In the genomic region with DNA sequence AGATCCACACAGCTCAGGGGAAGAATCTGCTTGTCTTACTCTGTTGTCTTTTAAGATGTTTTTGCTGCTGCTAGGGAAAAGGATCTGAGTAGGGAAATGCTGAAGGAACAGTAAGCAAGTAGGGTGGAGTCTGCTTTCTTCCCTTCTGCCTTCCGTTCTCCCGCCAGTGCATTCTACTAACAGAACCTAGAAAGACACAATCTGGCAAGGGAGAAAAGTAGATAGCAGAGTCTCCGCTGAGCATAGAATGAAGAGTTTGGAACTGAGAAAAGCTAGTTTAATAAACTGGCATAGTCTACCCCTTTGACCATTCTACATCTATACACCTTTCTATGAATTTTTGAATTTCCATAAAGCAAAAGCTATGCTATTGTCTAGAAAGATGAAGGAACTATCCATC, we compare ENCODE assay signal across 21 cellular contexts.
"Had no signal": no experiment of that assay in that cellular context is flagged by ENCODE, and none has a peak within 500 bp of the region (broad histone marks: within the 10 kb centered on the region; RNA-seq: fewer than 3 reads in every experiment).

No MANE protein-coding gene starts in this region.

- H3K27me3 ChIP-seq: colonic mucosa, neutrophil, sigmoid colon, stomach, transverse colon had no signal

- FAIRE-seq: frontal cortex, islet of Langerhans had no signal

- H3K27ac ChIP-seq: colonic mucosa, heart left ventricle, neutrophil, psoas muscle, sigmoid colon, skin epidermis, stomach, thoracic aorta, transverse colon had no signal

- H3K9me3 ChIP-seq: colonic mucosa, heart left ventricle, neutrophil, psoas muscle, sigmoid colon, stomach, thoracic aorta, transverse colon had no signal

- H3K4me1 ChIP-seq: colonic mucosa, psoas muscle, stomach, transverse colon had no signal

- DNase-seq: colonic mucosa; dermis blood vessel endothelial cell; endodermal cell; heart left ventricle; hippocampal formation; kidney glomerular epithelial cell; mesendoderm; naive B cell; psoas muscle; retina; sigmoid colon; stimulated activated CD4-positive, alpha-beta T cell treated with anti-CD3 and anti-CD28 coated beads, Interleukin-2, amount 100 ng/mL, for 24 hours; stimulated activated naive CD4-positive, alpha-beta T cell; stomach; substantia nigra; transverse colon had no signal

- ATAC-seq: heart left ventricle, psoas muscle had no signal

- H3K4me3 ChIP-seq: colonic mucosa, heart left ventricle, psoas muscle, sigmoid colon, skin epidermis, stomach, thoracic aorta, transverse colon had no signal
